ENCODE assay signal across 9 cellular contexts in the genomic region with DNA sequence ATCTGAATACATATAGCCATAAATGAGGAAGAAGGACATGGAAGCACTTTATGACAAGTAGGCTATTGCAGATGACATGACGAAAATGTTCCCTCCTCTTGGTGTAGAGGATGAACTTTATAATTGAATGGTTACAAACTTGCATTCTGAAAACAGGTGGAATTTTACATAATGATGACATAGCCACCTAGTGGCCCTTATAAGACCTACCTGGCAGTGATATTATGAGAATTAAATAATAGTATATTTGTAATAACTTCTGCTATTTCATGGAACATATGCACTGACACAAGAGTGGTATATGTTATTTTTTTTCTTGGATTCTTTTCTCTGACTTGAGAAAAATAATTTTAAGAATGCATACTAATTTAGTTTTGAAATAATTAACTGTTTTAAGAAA. TPM values are rescaled to one million over a fixed set of nuclear protein-coding genes. Genes with fewer than 3 reads are reported as not detected.
DNase-seq lines count a peak whose midpoint lies in the region; ATAC-seq and TF ChIP-seq lines count a peak whose summit lies in the region.
"Had no signal": no experiment of that assay in that cellular context is flagged by ENCODE, and none has a peak within 500 bp of the region (broad histone marks: within the 10 kb centered on the region; RNA-seq: fewer than 3 reads in every experiment).

No MANE protein-coding gene starts in this region.

- peak; percentile 12 for DNase-seq in CD1c-positive myeloid dendritic cell (ENCODE audit: extremely low spot score)
- DNase-seq in activated CD8-positive, alpha-beta T cell treated with anti-CD3 and anti-CD28 coated beads, Interleukin-2, amount 10 ng/mL, durations not matched to agents 7 days and 5 days: no peak
- DNase-seq in left lobe of liver (ENCODE audit: low spot score): no peak
- DNase-seq in nephron progenitor cell: no peak
- DNase-seq in SK-N-DZ (ENCODE audit: low spot score): no peak
- no peak for DNase-seq in NCI-H2107 treated with DMSO at 0.1 percent for 48 hours (lab: John Stamatoyannopoulos, UW; ENCODE audit: unreplicated experiment)

- no peaks in the 10 kb centered on the region for H3K27me3 Mint-ChIP-seq in activated CD8-positive, alpha-beta T cell treated with anti-CD3 and anti-CD28 coated beads, Interleukin-2, amount 10 ng/mL, durations not matched to agents 7 days and 5 days (ENCODE audit: low read depth)
- peaks cover 12% of the 10 kb centered on the region for H3K27me3 Mint-ChIP-seq in nephron progenitor cell (ENCODE audit: low read depth, poor library complexity)

- POLR2A ChIA-PET in activated CD8-positive, alpha-beta T cell treated with anti-CD3 and anti-CD28 coated beads, Interleukin-2, amount 10 ng/mL, durations not matched to agents 7 days and 5 days (lab: Charles Lee): interaction anchor here (2.1 kb wide), 1 partner anchor 15 kb away, joined by 5 read pairs; no protein-coding TSS in a partner anchor

- H3K4me1 Mint-ChIP-seq in activated CD8-positive, alpha-beta T cell treated with anti-CD3 and anti-CD28 coated beads, Interleukin-2, amount 10 ng/mL, durations not matched to agents 7 days and 5 days (ENCODE audit: low read depth): peaks cover 8% of the 10 kb centered on the region
- H3K4me1 Mint-ChIP-seq in nephron progenitor cell: no peaks in the 10 kb centered on the region

- H3K9me3 Mint-ChIP-seq in activated CD8-positive, alpha-beta T cell treated with anti-CD3 and anti-CD28 coated beads, Interleukin-2, amount 10 ng/mL, durations not matched to agents 7 days and 5 days (ENCODE audit: insufficient read depth): peaks cover 3% of the 10 kb centered on the region
- H3K9me3 Mint-ChIP-seq in nephron progenitor cell: peaks cover 7% of the 10 kb centered on the region

- no peak overlapping the region for H3K4me3 Mint-ChIP-seq in activated CD8-positive, alpha-beta T cell treated with anti-CD3 and anti-CD28 coated beads, Interleukin-2, amount 10 ng/mL, durations not matched to agents 7 days and 5 days
- H3K4me3 Mint-ChIP-seq in nephron progenitor cell: no peak overlapping the region

- H3K27ac Mint-ChIP-seq in activated CD8-positive, alpha-beta T cell treated with anti-CD3 and anti-CD28 coated beads, Interleukin-2, amount 10 ng/mL, durations not matched to agents 7 days and 5 days: no peak overlapping the region
- no peak overlapping the region for H3K27ac Mint-ChIP-seq in nephron progenitor cell

- TF ChIP-seq CTCF in nephron progenitor cell (IDR thresholded peaks at IDR 0.05): no peak

- ATAC-seq in GM21786 (IDR thresholded peaks at IDR 0.05; ENCODE audit: unreplicated experiment): peak; percentile 63
- peak; percentile 44 for ATAC-seq in activated CD8-positive, alpha-beta T cell treated with anti-CD3 and anti-CD28 coated beads, Interleukin-2, amount 10 ng/mL, durations not matched to agents 7 days and 5 days
- ATAC-seq in left lobe of liver: peak; percentile 76
- ATAC-seq in HG03095 (IDR thresholded peaks at IDR 0.05; ENCODE audit: unreplicated experiment): no peak

- peaks cover 47% of the 10 kb centered on the region for H3K36me3 Mint-ChIP-seq in activated CD8-positive, alpha-beta T cell treated with anti-CD3 and anti-CD28 coated beads, Interleukin-2, amount 10 ng/mL, durations not matched to agents 7 days and 5 days (ENCODE audit: low read depth)
- H3K36me3 Mint-ChIP-seq in nephron progenitor cell (ENCODE audit: low read depth): no peaks in the 10 kb centered on the region

- CTCF ChIA-PET in activated CD8-positive, alpha-beta T cell treated with anti-CD3 and anti-CD28 coated beads, Interleukin-2, amount 10 ng/mL, durations not matched to agents 7 days and 5 days (lab: Charles Lee): interaction anchor here (1.1 to 2.3 kb wide), 5 partner anchors 12 to 111 kb away, joined by 3 to 9 read pairs (median 3); a partner anchor contains a TSS

RNA-seq across cellular contexts. Expression of a gene that starts 22.9 kb away (rescaled TPM):
- total RNA-seq in activated CD8-positive, alpha-beta T cell treated with anti-CD3 and anti-CD28 coated beads, Interleukin-2, amount 10 ng/mL, durations not matched to agents 7 days and 5 days: 100 to 1,000 TPM; 228 to 242 TPM
- 8.0 TPM for total RNA-seq in left lobe of liver
- 0.23 TPM in 1 of 2 replicates, not detected in the other for polyA plus RNA-seq in SK-N-DZ (2014; cell fraction: cytosol; rRNA removed)
- polyA plus RNA-seq in SK-N-DZ (2014; cell fraction: nucleus; rRNA removed): 0.07 TPM in 1 of 2 replicates, not detected in the other

RNA-seq across cellular contexts. Expression of a gene that starts 23.7 kb away (rescaled TPM):
- under 1 TPM; 0.16 to 0.34 TPM for total RNA-seq in activated CD8-positive, alpha-beta T cell treated with anti-CD3 and anti-CD28 coated beads, Interleukin-2, amount 10 ng/mL, durations not matched to agents 7 days and 5 days
- not detected for total RNA-seq in left lobe of liver
- polyA plus RNA-seq in SK-N-DZ (2014; cell fraction: cytosol; rRNA removed): not detected in 2 replicates
- not detected in 2 replicates for polyA plus RNA-seq in SK-N-DZ (2014; cell fraction: nucleus; rRNA removed)
- total RNA-seq: LHCN-M2 had no signal

RNA-seq across cellular contexts. Expression of a gene that starts 27.6 kb away (rescaled TPM):
- 10 to 100 TPM; 28.1 to 33.4 TPM for total RNA-seq in activated CD8-positive, alpha-beta T cell treated with anti-CD3 and anti-CD28 coated beads, Interleukin-2, amount 10 ng/mL, durations not matched to agents 7 days and 5 days
- 19.4 TPM for total RNA-seq in left lobe of liver
- polyA plus RNA-seq in SK-N-DZ (2014; cell fraction: cytosol; rRNA removed): 2.4 and 4.1 TPM in 2 replicates
- 2.1 and 3.6 TPM in 2 replicates for polyA plus RNA-seq in SK-N-DZ (2014; cell fraction: nucleus; rRNA removed)

RNA-seq across cellular contexts. Expression of a gene that starts 41.5 kb away (rescaled TPM):
- total RNA-seq in activated CD8-positive, alpha-beta T cell treated with anti-CD3 and anti-CD28 coated beads, Interleukin-2, amount 10 ng/mL, durations not matched to agents 7 days and 5 days: under 1 TPM; 0.63 to 0.71 TPM
- not detected for total RNA-seq in left lobe of liver
- polyA plus RNA-seq in SK-N-DZ (2014; cell fraction: cytosol; rRNA removed): not detected in 2 replicates
- not detected in 2 replicates for polyA plus RNA-seq in SK-N-DZ (2014; cell fraction: nucleus; rRNA removed)
- total RNA-seq: LHCN-M2 had no signal

Comparison
In these comparisons a context has a peak if more than half of its experiments do, and no peak if none do; other contexts are left out.
1. RNA of a gene that starts 22.9 kb away (total RNA-seq): 228 to 242 TPM in activated CD8-positive, alpha-beta T cell treated with anti-CD3 and anti-CD28 coated beads, Interleukin-2, amount 10 ng/mL, durations not matched to agents 7 days and 5 days; 8.0 TPM in left lobe of liver (single experiment); every median in the first group is over 10 times any median in the second.